8 cellular contexts compared by ENCODE assay signal in the genomic region with DNA sequence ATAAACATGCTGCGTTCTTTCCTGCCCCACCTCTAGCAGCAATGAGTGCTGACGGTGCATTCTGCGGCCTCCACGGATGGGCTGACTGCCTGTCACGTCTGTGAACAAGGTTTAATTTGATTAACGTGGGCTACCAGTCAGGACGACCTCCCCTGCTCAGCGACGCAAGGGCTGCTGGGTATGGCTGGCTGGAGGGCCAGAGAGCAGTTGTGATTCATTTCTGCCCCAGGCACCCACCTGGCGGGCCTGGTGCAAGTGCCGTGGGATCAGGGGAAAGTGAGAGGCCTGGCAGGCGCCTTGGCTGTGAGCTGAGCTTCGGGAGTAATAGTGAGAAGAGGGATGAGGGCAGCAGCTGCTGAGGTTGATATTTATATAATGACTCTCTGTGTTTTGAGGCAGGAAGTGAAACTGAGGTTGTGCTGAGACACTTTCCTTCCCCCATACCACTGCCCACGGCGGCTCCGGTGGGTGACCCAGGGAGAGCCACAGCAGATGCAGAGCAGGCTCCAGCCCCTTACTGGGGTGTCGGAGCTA.
DNase-seq lines count a peak whose midpoint lies in the region; ATAC-seq and TF ChIP-seq lines count a peak whose summit lies in the region.

No MANE protein-coding gene starts in this region.

- H3K9me1 ChIP-seq in IMR-90 (ENCODE audit: insufficient read depth, low read length), result no peaks in the 10 kb centered on the region

- no peak overlapping the region for H4K91ac ChIP-seq in IMR-90 (ENCODE audit: insufficient read depth, low read depth, low read length)

- intact Hi-C loops in IMR-90 (cut with micrococcal nuclease) (no loop called here), esophagus muscularis mucosa (cut with DNase I) (no loop called here)

- no peak overlapping the region; the same call in 1 of the 2 replicates for H4K5ac ChIP-seq in IMR-90 (ENCODE audit: low read depth, low read length)

- no TSS peak for BruUV-seq in IMR-90 (replicated peaks; lab: Mats Ljungman, UMichigan)

- H3K4me1 ChIP-seq in IMR-90 (ENCODE audit: control insufficient read depth, insufficient read depth, low read length) (peaks cover 5% of the 10 kb centered on the region), esophagus muscularis mucosa (no peaks in the 10 kb centered on the region)

- no peaks in the 10 kb centered on the region for H3K79me1 ChIP-seq in IMR-90 (ENCODE audit: low read depth in 1 of 2, low read length in 2 of 2)

- no peak overlapping the region for H2AK9ac ChIP-seq in IMR-90 (replicated peaks; ENCODE audit: low read depth, low read length, poor library complexity)

- peak; percentile 75 for DNase-seq in GM13976 (ENCODE audit: low spot score)
- peak; percentile 33 for DNase-seq in IMR-90
- peak; percentile 75 for DNase-seq in activated effector memory CD4-positive, alpha-beta T cell treated with anti-CD3 and anti-CD28 coated beads, Interleukin-2, amount 50 U/mL, for 16 hours
- DNase-seq in stimulated activated naive CD8-positive, alpha-beta T cell treated with anti-CD3 and anti-CD28 coated beads, Interleukin-15, Interleukin-2, amounts not matched to agents 100 U/mL and 50 U/mL, for 24 hours, result peak; percentile 65
- no peak for DNase-seq in esophagus muscularis mucosa (ENCODE audit: extremely low spot score)
- no peak for DNase-seq in DMS153 (lab: John Stamatoyannopoulos, UW)
- DNase-seq in NCI-H146 treated with DMSO at 0.1 percent for 48 hours (lab: John Stamatoyannopoulos, UW; ENCODE audit: unreplicated experiment), result no peak

- no peak overlapping the region for H2BK5ac ChIP-seq in IMR-90 (ENCODE audit: low read depth, low read length, poor library complexity, severe bottlenecking)

- no peak for TF ChIP-seq RAD21 in IMR-90 (IDR thresholded peaks at IDR 0.05; ENCODE audit: low read length)

- H3K36me3 ChIP-seq in IMR-90 (ENCODE audit: control insufficient read depth, insufficient read depth, low read length) (no peaks in the 10 kb centered on the region), esophagus muscularis mucosa (no peaks in the 10 kb centered on the region)

- H4K20me1 ChIP-seq in IMR-90 (ENCODE audit: insufficient read depth, low read length), result no peaks in the 10 kb centered on the region

- ATAC-seq in GM21526 (IDR thresholded peaks at IDR 0.05; ENCODE audit: low FRiP score, unreplicated experiment) (peak; percentile 99), IMR-90 (ENCODE audit: low read depth) (peak; percentile 32; the same call in 1 of the 2 replicates)
- peak; percentile 94 for ATAC-seq in stimulated activated naive CD8-positive, alpha-beta T cell treated with anti-CD3 and anti-CD28 coated beads, Interleukin-15, Interleukin-2, amounts not matched to agents 100 U/mL and 50 U/mL, for 24 hours

- no peak overlapping the region for H3K9ac ChIP-seq in IMR-90 (ENCODE audit: low read depth, low read length)

- H2AFZ ChIP-seq in IMR-90 (replicated peaks; ENCODE audit: low read length, poor library complexity), result peak overlapping the region; percentile 71

- H2BK20ac ChIP-seq in IMR-90 (ENCODE audit: low read depth, low read length), result no peak overlapping the region

- TF ChIP-seq EP300 in esophagus muscularis mucosa (IDR thresholded peaks at IDR 0.05), result no peak

- H3K4me2 ChIP-seq in IMR-90 (ENCODE audit: low read depth, low read length), result no peak overlapping the region

- H4K8ac ChIP-seq in IMR-90 (ENCODE audit: low read depth in 2 of 2, low read length in 2 of 2), result no peak overlapping the region; a peak in 1 of 4 replicates

- no peak overlapping the region for H2BK120ac ChIP-seq in IMR-90 (ENCODE audit: low read depth, low read length)

- in situ Hi-C loops in GM13976 (cut with MboI; ENCODE audit: low sequenced_read_pairs, unreplicated experiment), result no loop called here
- in situ Hi-C loops in IMR-90 (cut with MboI; ENCODE audit: low sequenced_read_pairs), result no loop called here

- no peak overlapping the region for H3K14ac ChIP-seq in IMR-90 (replicated peaks; ENCODE audit: low read depth, low read length)

- no peak overlapping the region for H3K27ac ChIP-seq in IMR-90 (ENCODE audit: insufficient read depth, low read length)
- H3K27ac ChIP-seq in esophagus muscularis mucosa (replicated peaks in 1 of 4), result no peak overlapping the region

- peak overlapping the region; percentile 7; the same call in 1 of the 2 replicates for H3K4ac ChIP-seq in IMR-90 (ENCODE audit: low read depth, low read length)

- POLR2A ChIA-PET in IMR-90 (lab: Charles Lee; ENCODE audit: unreplicated experiment), result no interaction called here

- TF ChIP-seq CTCF in GM13976 (IDR thresholded peaks at IDR 0.05; ENCODE audit: borderline replicate concordance, control extremely low read depth, extremely low read depth, insufficient read depth, missing control alignments) (no peak), IMR-90 (conservative IDR thresholded peaks at IDR 0.05; ENCODE audit: low read depth, low read length) (no peak), esophagus muscularis mucosa (IDR thresholded peaks at IDR 0.05) (no peak)

- H3K18ac ChIP-seq in IMR-90 (ENCODE audit: low read depth, low read length), result no peak overlapping the region

- 30% methylated on average over 2 of the region's 17 CpGs; no CpG with 5 or more reads in 1 of the 2 experiments for WGBS in IMR-90 (ENCODE audit: extremely low coverage in 2 of 2, insufficient read length in 1 of 2), 2 experiments
- 78% methylated on average over 17 of the region's 17 CpGs for WGBS in esophagus muscularis mucosa

- H2BK15ac ChIP-seq in IMR-90 (ENCODE audit: low read depth, low read length), result no peak overlapping the region

- H3K23ac ChIP-seq in IMR-90 (ENCODE audit: low read depth, low read length), result no peak overlapping the region

- H3K9me3 ChIP-seq in IMR-90 (ENCODE audit: control insufficient read depth, insufficient read depth, low read length) (no peaks in the 10 kb centered on the region), esophagus muscularis mucosa (no peaks in the 10 kb centered on the region)

- no peak overlapping the region for H3K56ac ChIP-seq in IMR-90 (ENCODE audit: extremely low read depth, insufficient read depth, low read length)

- dilution Hi-C loops in IMR-90 (cut with HindIII; ENCODE audit: low sequenced_read_pairs, unreplicated experiment), result no loop called here

- H3K27me3 ChIP-seq in IMR-90 (ENCODE audit: control insufficient read depth, insufficient read depth, low read length) (peaks cover 3% of the 10 kb centered on the region), esophagus muscularis mucosa (no peaks in the 10 kb centered on the region)

- CTCF ChIA-PET in IMR-90 (lab: Yijun Ruan, JAX), result interaction anchor here (0.6 kb wide), 1 partner anchor 711 kb away, joined by 4 read pairs; no protein-coding TSS in a partner anchor

- no peak overlapping the region for H2AK5ac ChIP-seq in IMR-90 (ENCODE audit: low read depth, low read length)

- no peak for TF ChIP-seq POLR2A in IMR-90 (IDR thresholded peaks at IDR 0.05; ENCODE audit: low read depth, low read length)
- TF ChIP-seq POLR2A in esophagus muscularis mucosa (IDR thresholded peaks at IDR 0.05; ENCODE audit: low read depth), result no peak

- no peak overlapping the region for H3K4me3 ChIP-seq in IMR-90 (ENCODE audit: insufficient read depth, low read depth, low read length)
- H3K4me3 ChIP-seq in esophagus muscularis mucosa, result no peak overlapping the region

TF ChIP-seq in IMR-90, 13 proteins besides CTCF, POLR2A, EP300 and RAD21:
- no peak for TF ChIP-seq BHLHE40 (IDR thresholded peaks at IDR 0.05; ENCODE audit: low read depth, low read length)
- TF ChIP-seq MAZ (IDR thresholded peaks at IDR 0.05; ENCODE audit: borderline replicate concordance, low read depth, low read length), result no peak
- no peak for TF ChIP-seq SMC3 (IDR thresholded peaks at IDR 0.05; ENCODE audit: low read depth, low read length)
- TF ChIP-seq MAFK (IDR thresholded peaks at IDR 0.05; ENCODE audit: low read depth, low read length), result peak; percentile 48; the same call in 1 of the 2 replicates
TF ChIP-seq in IMR-90: peak in this region for 1.

Comparison
In these comparisons a context has a peak if more than half of its experiments do, and no peak if none do; other contexts are left out.
1. DNase-seq: peak in GM13976 (single experiment), IMR-90 (single experiment), activated effector memory CD4-positive, alpha-beta T cell treated with anti-CD3 and anti-CD28 coated beads, Interleukin-2, amount 50 U/mL, for 16 hours (single experiment) and stimulated activated naive CD8-positive, alpha-beta T cell treated with anti-CD3 and anti-CD28 coated beads, Interleukin-15, Interleukin-2, amounts not matched to agents 100 U/mL and 50 U/mL, for 24 hours (single experiment); none in esophagus muscularis mucosa (single experiment), DMS153 (single experiment) and NCI-H146 treated with DMSO at 0.1 percent for 48 hours (single experiment).
2. ATAC-seq: peak in every context shown above with its lines; median percentile 99 in GM21526; 94 in stimulated activated naive CD8-positive, alpha-beta T cell treated with anti-CD3 and anti-CD28 coated beads, Interleukin-15, Interleukin-2, amounts not matched to agents 100 U/mL and 50 U/mL, for 24 hours; 32 in IMR-90.